In the genomic region with DNA sequence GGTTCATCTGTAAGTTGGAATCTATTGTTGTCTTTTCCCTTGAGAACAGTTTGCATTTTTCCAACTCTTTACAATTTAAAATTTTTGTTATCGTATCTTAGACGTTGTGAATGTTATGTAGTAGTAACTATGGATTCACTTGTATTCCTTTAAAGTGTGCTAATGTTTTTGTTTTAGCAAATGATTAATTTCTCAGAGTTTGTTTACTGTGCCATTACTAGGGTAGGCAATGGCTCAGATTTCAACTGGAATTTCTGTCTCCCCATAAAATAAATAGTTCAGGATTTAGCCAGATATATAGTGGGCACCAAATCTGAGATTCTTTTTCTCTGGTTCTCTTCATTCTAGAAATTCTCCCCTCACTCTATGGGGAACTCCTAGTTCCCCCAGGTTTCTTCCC, we compare ENCODE assay signal across 22 cellular contexts.
DNase-seq lines count a peak whose midpoint lies in the region; TF ChIP-seq lines count a peak whose summit lies in the region.
"Had no signal": no experiment of that assay in that cellular context is flagged by ENCODE, and none has a peak within 500 bp of the region (broad histone marks: within the 10 kb centered on the region; RNA-seq: fewer than 3 reads in every experiment).

No MANE protein-coding gene starts in this region.

- no peaks in the 10 kb centered on the region for H3K4me1 ChIP-seq in transverse colon
- H3K4me1 ChIP-seq: BE2C, HAP-1 had no signal

- H3K4me1 Mint-ChIP-seq in osteocyte (ENCODE audit: unreplicated experiment), result peaks cover 2% of the 10 kb centered on the region
- H3K4me1 Mint-ChIP-seq: CD14-positive monocyte; CD8-positive, alpha-beta memory T cell had no signal

- no peak for TF ChIP-seq EP300 in transverse colon (IDR thresholded peaks at IDR 0.05; ENCODE audit: low read depth)

- WGBS in transverse colon (ENCODE audit: low coverage in 1 of 2), 2 donors, result 68 to 75% methylated on average over 2 of the region's 2 CpGs

- H3K9me3 Mint-ChIP-seq in osteocyte (ENCODE audit: unreplicated experiment), result peaks cover 3% of the 10 kb centered on the region
- H3K9me3 Mint-ChIP-seq: CD4-positive, alpha-beta T cell; HFFc6 had no signal

- H3K27ac Mint-ChIP-seq in osteocyte (ENCODE audit: unreplicated experiment), result peak overlapping the region; percentile 19
- H3K27ac Mint-ChIP-seq: CD14-positive monocyte; CD4-positive, alpha-beta T cell; CD8-positive, alpha-beta memory T cell; HFFc6 had no signal

- DNase-seq in DMS53 (lab: John Stamatoyannopoulos, UW) (peak; percentile 38), DMS53 treated with DMSO at 0.1 percent for 48 hours (lab: John Stamatoyannopoulos, UW; ENCODE audit: unreplicated experiment) (no peak), LHCN-M2 (ENCODE audit: low read depth) (peak; percentile 14), osteocyte (ENCODE audit: extremely low spot score, unreplicated experiment) (no peak), transverse colon (no peak), putamen (ENCODE audit: low spot score) (no peak), medulla oblongata (ENCODE audit: extremely low spot score) (no peak), globus pallidus (ENCODE audit: low spot score) (no peak)
- DNase-seq: ACHN; AML-193; BE2C; Calu3; CD4-positive, alpha-beta T cell; CD8-positive, alpha-beta memory T cell; DMS153; DMS79 treated with DMSO at 0.1 percent for 48 hours; GOT3; HFFc6 had no signal

- no peaks in the 10 kb centered on the region for H3K9me3 ChIP-seq in transverse colon
- H3K9me3 ChIP-seq: BE2C; BLaER1 treated with 17β-estradiol and CSF1 and Interleukin-3, amounts not matched to agents 10 nM and 100 nM; HAP-1 had no signal

- H3K27me3 Mint-ChIP-seq in osteocyte (ENCODE audit: unreplicated experiment), result no peaks in the 10 kb centered on the region
- H3K27me3 Mint-ChIP-seq: CD4-positive, alpha-beta T cell; CD8-positive, alpha-beta memory T cell had no signal

- TF ChIP-seq CTCF in osteocyte (IDR thresholded peaks at IDR 0.05), result no peak
- TF ChIP-seq CTCF in transverse colon (IDR thresholded peaks at IDR 0.05), result no peak

- no peak overlapping the region for H3K4me3 ChIP-seq in transverse colon
- H3K4me3 ChIP-seq: BLaER1 treated with 17β-estradiol and CSF1 and Interleukin-3, amounts not matched to agents 10 nM and 100 nM; HAP-1 had no signal

- no peaks in the 10 kb centered on the region for H3K27me3 ChIP-seq in transverse colon
- H3K27me3 ChIP-seq: BE2C; BLaER1 treated with 17β-estradiol and CSF1 and Interleukin-3, amounts not matched to agents 10 nM and 100 nM had no signal

- no peak for TF ChIP-seq POLR2A in transverse colon (IDR thresholded peaks at IDR 0.05)

- in situ Hi-C loops in transverse colon (cut with MboI; ENCODE audit: low pct_ligation_motif_present in 1 of 4, low pct_unique_long_range_greater_than_20kb in 1 of 4, low sequenced_read_pairs in 3 of 4), result no loop called here

- H3K36me3 Mint-ChIP-seq in osteocyte (ENCODE audit: unreplicated experiment), result no peaks in the 10 kb centered on the region
- H3K36me3 Mint-ChIP-seq: CD14-positive monocyte; CD8-positive, alpha-beta memory T cell had no signal

- H3K36me3 ChIP-seq in transverse colon, result no peaks in the 10 kb centered on the region
- H3K36me3 ChIP-seq: BE2C; BLaER1 treated with 17β-estradiol and CSF1 and Interleukin-3, amounts not matched to agents 10 nM and 100 nM; HAP-1 had no signal

- intact Hi-C loops in transverse colon (cut with DNase I; ENCODE audit: low total_unique reads), result no loop called here

- no peak overlapping the region for H3K4me3 Mint-ChIP-seq in osteocyte (ENCODE audit: unreplicated experiment)
- H3K4me3 Mint-ChIP-seq: CD14-positive monocyte; CD4-positive, alpha-beta T cell; CD8-positive, alpha-beta memory T cell; HFFc6 had no signal

- H3K27ac ChIP-seq in transverse colon, result no peak overlapping the region
- H3K27ac ChIP-seq: 22Rv1; BLaER1 treated with 17β-estradiol and CSF1 and Interleukin-3, amounts not matched to agents 10 nM and 100 nM had no signal

Comparison
In these comparisons a context has a peak if more than half of its experiments do, and no peak if none do; other contexts are left out.
1. DNase-seq: peak in DMS53 (single experiment) and LHCN-M2 (single experiment); none in DMS53 treated with DMSO at 0.1 percent for 48 hours (single experiment), osteocyte (single experiment), transverse colon (single experiment), putamen (single experiment), medulla oblongata (single experiment) and globus pallidus (single experiment).